In the genomic region with DNA sequence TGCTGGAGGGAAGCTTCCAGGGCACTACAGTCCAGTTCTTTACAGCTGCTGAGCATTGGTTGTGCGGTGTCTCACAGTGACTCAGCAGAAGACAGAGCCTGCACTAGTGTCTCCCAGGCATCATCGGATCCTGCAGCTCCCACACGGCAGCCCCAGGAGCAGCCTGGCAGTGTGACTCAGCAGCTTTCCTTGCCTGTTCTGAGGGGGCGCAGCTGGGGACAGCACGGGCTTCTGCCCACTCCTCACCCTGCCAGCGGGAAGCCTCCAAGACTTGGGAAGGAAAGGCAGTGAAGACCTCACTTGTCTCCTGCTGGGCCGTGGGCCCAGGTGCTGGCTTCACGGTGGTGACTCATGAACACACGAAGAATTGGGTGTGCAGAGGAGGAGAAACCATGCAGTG, we compare ENCODE assay signal across 9 cellular contexts.
DNase-seq lines count a peak whose midpoint lies in the region; ATAC-seq and TF ChIP-seq lines count a peak whose summit lies in the region.
"Had no signal": no experiment of that assay in that cellular context is flagged by ENCODE, and none has a peak within 500 bp of the region (broad histone marks: within the 10 kb centered on the region; RNA-seq: fewer than 3 reads in every experiment).

No MANE protein-coding gene starts in this region.

- POLR2A ChIA-PET in HEK293 (lab: Yijun Ruan, JAX), result no interaction called here

- TF ChIP-seq CTCF in HEK293 (tag by site-specific recombination; IDR thresholded peaks at IDR 0.05), result no peak

- no peak overlapping the region for H3K4me3 ChIP-seq in HEK293 (ENCODE audit: low read depth, low read length)
- H3K4me3 ChIP-seq: skin epidermis had no signal

- DNase-seq in A172 (ENCODE audit: low spot score) (peak; percentile 90), amniotic stem cell (lab: John Stamatoyannopoulos, UW) (peak; percentile 77), hippocampal formation (lab: John Stamatoyannopoulos, UW) (peak; percentile 43 to 71), cortex of kidney (lab: John Stamatoyannopoulos, UW) (no peak), NCI-H2196 treated with DMSO at 0.1 percent for 48 hours (lab: John Stamatoyannopoulos, UW; ENCODE audit: unreplicated experiment) (no peak)
- DNase-seq in stimulated activated CD4-positive, alpha-beta T cell treated with anti-CD3 and anti-CD28 coated beads, Interleukin-12 subunit alpha, Interleukin-12 subunit beta, amount 100 ng/mL, for 4 hours, result no peak

- no peaks in the 10 kb centered on the region for H3K36me3 ChIP-seq in HEK293 (ENCODE audit: control insufficient read depth in 2 of 2, insufficient read depth in 1 of 2, low read length in 2 of 2)

- no peak overlapping the region for H3K27ac ChIP-seq in HEK293 (ENCODE audit: extremely low read depth, low read depth, low read length)
- H3K27ac ChIP-seq: skin epidermis had no signal

- CTCF ChIA-PET in HEK293 (lab: Yijun Ruan, JAX), result interaction anchor here (0.7 kb wide), 1 partner anchor 396 kb away, joined by 3 read pairs; no protein-coding TSS in a partner anchor

- H3K9me3 ChIP-seq in HEK293 (ENCODE audit: control insufficient read depth, insufficient read depth, low read depth, low read length), result no peaks in the 10 kb centered on the region

- H3K4me1 ChIP-seq in HEK293 (ENCODE audit: control insufficient read depth, insufficient read depth, low read length), result no peaks in the 10 kb centered on the region

- no peak for ATAC-seq in activated CD4-positive, CD25-positive, alpha-beta regulatory T cell treated with anti-CD3 and anti-CD28 coated beads, Interleukin-2, amount 50 U/mL, for 24 hours

TF ChIP-seq in HEK293, 187 proteins besides CTCF, POLR2A, EP300 and RAD21:
- TF ChIP-seq ZNF138 (tag by site-specific recombination; IDR thresholded peaks at IDR 0.05; ENCODE audit: borderline replicate concordance) (no peak), ZIC2 (tag by site-specific recombination; IDR thresholded peaks at IDR 0.05) (peak; percentile 93), GLIS1 (tag by site-specific recombination; IDR thresholded peaks at IDR 0.05) (peak; percentile 19; the same call in 1 of the 2 replicates), PRDM1 (tag by site-specific recombination; IDR thresholded peaks at IDR 0.05) (peak; percentile 24; the same call in 1 of the 2 replicates), ZNF521 (tag by site-specific recombination; IDR thresholded peaks at IDR 0.05) (no peak), ZNF302 (tag by site-specific recombination; IDR thresholded peaks at IDR 0.05; ENCODE audit: low read depth) (no peak), ZNF404 (tag by site-specific recombination; IDR thresholded peaks at IDR 0.05) (no peak), ZBTB8A (tag by site-specific recombination; IDR thresholded peaks at IDR 0.05) (0 out of 2 replicates have a peak, but pooled peaks have one; percentile 26), OSR2 (tag by site-specific recombination; IDR thresholded peaks at IDR 0.05) (0 out of 2 replicates have a peak, but pooled peaks have one; percentile 26), ZBTB17 (tag by site-specific recombination; IDR thresholded peaks at IDR 0.05) (peak; percentile 43; the same call in 1 of the 2 replicates), ZNF664 (tag by site-specific recombination; IDR thresholded peaks at IDR 0.05) (no peak), ZFP69B (tag by site-specific recombination; IDR thresholded peaks at IDR 0.05) (0 out of 2 replicates have a peak, but pooled peaks have one; percentile 53), ZNF335 (tag by site-specific recombination; conservative IDR thresholded peaks at IDR 0.05) (no peak), ZNF600 (tag by site-specific recombination; IDR thresholded peaks at IDR 0.05) (peak; percentile 94), HOXD13 (CRISPR knock-in tag; IDR thresholded peaks at IDR 0.05; ENCODE audit: borderline replicate concordance) (no peak), ZFHX2 (tag by site-specific recombination; conservative IDR thresholded peaks at IDR 0.05) (peak; percentile 96), EGR2 (tag by site-specific recombination; IDR thresholded peaks at IDR 0.05; ENCODE audit: low read depth) (peak; percentile 94)
- TF ChIP-seq, protein P1, sequence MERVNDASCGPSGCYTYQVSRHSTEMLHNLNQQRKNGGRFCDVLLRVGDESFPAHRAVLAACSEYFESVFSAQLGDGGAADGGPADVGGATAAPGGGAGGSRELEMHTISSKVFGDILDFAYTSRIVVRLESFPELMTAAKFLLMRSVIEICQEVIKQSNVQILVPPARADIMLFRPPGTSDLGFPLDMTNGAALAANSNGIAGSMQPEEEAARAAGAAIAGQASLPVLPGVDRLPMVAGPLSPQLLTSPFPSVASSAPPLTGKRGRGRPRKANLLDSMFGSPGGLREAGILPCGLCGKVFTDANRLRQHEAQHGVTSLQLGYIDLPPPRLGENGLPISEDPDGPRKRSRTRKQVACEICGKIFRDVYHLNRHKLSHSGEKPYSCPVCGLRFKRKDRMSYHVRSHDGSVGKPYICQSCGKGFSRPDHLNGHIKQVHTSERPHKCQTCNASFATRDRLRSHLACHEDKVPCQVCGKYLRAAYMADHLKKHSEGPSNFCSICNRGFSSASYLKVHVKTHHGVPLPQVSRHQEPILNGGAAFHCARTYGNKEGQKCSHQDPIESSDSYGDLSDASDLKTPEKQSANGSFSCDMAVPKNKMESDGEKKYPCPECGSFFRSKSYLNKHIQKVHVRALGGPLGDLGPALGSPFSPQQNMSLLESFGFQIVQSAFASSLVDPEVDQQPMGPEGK (tag by site-specific recombination; IDR thresholded peaks at IDR 0.05), result no peak
- TF ChIP-seq, protein P2, sequence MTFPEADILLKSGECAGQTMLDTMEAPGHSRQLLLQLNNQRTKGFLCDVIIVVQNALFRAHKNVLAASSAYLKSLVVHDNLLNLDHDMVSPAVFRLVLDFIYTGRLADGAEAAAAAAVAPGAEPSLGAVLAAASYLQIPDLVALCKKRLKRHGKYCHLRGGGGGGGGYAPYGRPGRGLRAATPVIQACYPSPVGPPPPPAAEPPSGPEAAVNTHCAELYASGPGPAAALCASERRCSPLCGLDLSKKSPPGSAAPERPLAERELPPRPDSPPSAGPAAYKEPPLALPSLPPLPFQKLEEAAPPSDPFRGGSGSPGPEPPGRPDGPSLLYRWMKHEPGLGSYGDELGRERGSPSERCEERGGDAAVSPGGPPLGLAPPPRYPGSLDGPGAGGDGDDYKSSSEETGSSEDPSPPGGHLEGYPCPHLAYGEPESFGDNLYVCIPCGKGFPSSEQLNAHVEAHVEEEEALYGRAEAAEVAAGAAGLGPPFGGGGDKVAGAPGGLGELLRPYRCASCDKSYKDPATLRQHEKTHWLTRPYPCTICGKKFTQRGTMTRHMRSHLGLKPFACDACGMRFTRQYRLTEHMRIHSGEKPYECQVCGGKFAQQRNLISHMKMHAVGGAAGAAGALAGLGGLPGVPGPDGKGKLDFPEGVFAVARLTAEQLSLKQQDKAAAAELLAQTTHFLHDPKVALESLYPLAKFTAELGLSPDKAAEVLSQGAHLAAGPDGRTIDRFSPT (tag by site-specific recombination; IDR thresholded peaks at IDR 0.05), result 0 out of 2 replicates have a peak, but pooled peaks have one; percentile 34
- TF ChIP-seq, protein P3, sequence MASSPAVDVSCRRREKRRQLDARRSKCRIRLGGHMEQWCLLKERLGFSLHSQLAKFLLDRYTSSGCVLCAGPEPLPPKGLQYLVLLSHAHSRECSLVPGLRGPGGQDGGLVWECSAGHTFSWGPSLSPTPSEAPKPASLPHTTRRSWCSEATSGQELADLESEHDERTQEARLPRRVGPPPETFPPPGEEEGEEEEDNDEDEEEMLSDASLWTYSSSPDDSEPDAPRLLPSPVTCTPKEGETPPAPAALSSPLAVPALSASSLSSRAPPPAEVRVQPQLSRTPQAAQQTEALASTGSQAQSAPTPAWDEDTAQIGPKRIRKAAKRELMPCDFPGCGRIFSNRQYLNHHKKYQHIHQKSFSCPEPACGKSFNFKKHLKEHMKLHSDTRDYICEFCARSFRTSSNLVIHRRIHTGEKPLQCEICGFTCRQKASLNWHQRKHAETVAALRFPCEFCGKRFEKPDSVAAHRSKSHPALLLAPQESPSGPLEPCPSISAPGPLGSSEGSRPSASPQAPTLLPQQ (tag by site-specific recombination; IDR thresholded peaks at IDR 0.05), result peak; percentile 71

Comparison
In these comparisons a context has a peak if more than half of its experiments do, and no peak if none do; other contexts are left out.
1. DNase-seq: peak in A172 (single experiment), amniotic stem cell (single experiment) and hippocampal formation (2 of 2); none in cortex of kidney (single experiment), NCI-H2196 treated with DMSO at 0.1 percent for 48 hours (single experiment) and stimulated activated CD4-positive, alpha-beta T cell treated with anti-CD3 and anti-CD28 coated beads, Interleukin-12 subunit alpha, Interleukin-12 subunit beta, amount 100 ng/mL, for 4 hours (single experiment).